Comparison of ENCODE assay signal across 22 cellular contexts in genomic region chr10:6536102-6536501, GRCh38. TPM values are rescaled to one million over a fixed set of nuclear protein-coding genes. Genes with fewer than 3 reads are reported as not detected.
DNase-seq lines count a peak whose midpoint lies in the region; ATAC-seq and TF ChIP-seq lines count a peak whose summit lies in the region.
"Had no signal": no experiment of that assay in that cellular context is flagged by ENCODE, and none has a peak within 500 bp of the region (broad histone marks: within the 10 kb centered on the region; RNA-seq: fewer than 3 reads in every experiment).

No MANE protein-coding gene starts in this region.

- H3K36me3 ChIP-seq in upper lobe of left lung = no peaks in the 10 kb centered on the region
- H3K36me3 ChIP-seq: left lung, SJCRH30, tibial nerve had no signal

- no peaks in the 10 kb centered on the region for H3K9me3 ChIP-seq in upper lobe of left lung
- H3K9me3 ChIP-seq: body of pancreas, left lung, SJCRH30, tibial nerve had no signal

- no peak for TF ChIP-seq CTCF in upper lobe of left lung (IDR thresholded peaks at IDR 0.05)

- DNase-seq in stimulated activated naive CD8-positive, alpha-beta T cell treated with anti-CD3 and anti-CD28 coated beads, Interleukin-15, amount 100 ng/mL, for 72 hours = no peak
- DNase-seq in immature natural killer cell (no peak), occipital lobe (lab: John Stamatoyannopoulos, UW) (no peak), upper lobe of left lung (no peak), left lobe of liver (ENCODE audit: low spot score) (no peak)
- DNase-seq: activated CD4-positive, CD25-positive, alpha-beta regulatory T cell treated with anti-CD3 and anti-CD28 coated beads, Interleukin-2, amount 50 U/mL, for 72 hours; body of pancreas; Calu3; DMS79 treated with DMSO at 0.1 percent for 48 hours; hypothalamus; KG1; left lung; mesendoderm; MM.1S; NCI-H1417; NCI-H2107; NCI-H446; NCI-H82; SJCRH30 had no signal

- 76 to 98% methylated on average over 3 of the region's 3 CpGs for WGBS in upper lobe of left lung, 2 donors

- H3K27ac Mint-ChIP-seq in stimulated activated naive CD8-positive, alpha-beta T cell treated with anti-CD3 and anti-CD28 coated beads, Interleukin-15, Interleukin-2, amounts not matched to agents 100 ng/mL and 50 ng/mL, for 24 hours = peak overlapping the region; percentile 50
- no peak overlapping the region for H3K27ac Mint-ChIP-seq in stimulated activated naive CD8-positive, alpha-beta T cell treated with anti-CD3 and anti-CD28 coated beads, Interleukin-15, amount 100 ng/mL, for 72 hours
- H3K27ac Mint-ChIP-seq in activated T-helper 17 cell treated with anti-CD3 and anti-CD28 coated beads, Interleukin-2, amount 50 U/mL, for 72 hours = peak overlapping the region; percentile 42
- peak overlapping the region in 5 of 6 donors; percentile 30 to 74 (median 61) for H3K27ac Mint-ChIP-seq in immature natural killer cell

- no peaks in the 10 kb centered on the region for H3K4me1 ChIP-seq in upper lobe of left lung
- H3K4me1 ChIP-seq: body of pancreas, SJCRH30, tibial nerve had no signal

- no peak overlapping the region for H3K4me3 Mint-ChIP-seq in stimulated activated naive CD8-positive, alpha-beta T cell treated with anti-CD3 and anti-CD28 coated beads, Interleukin-15, Interleukin-2, amounts not matched to agents 100 ng/mL and 50 ng/mL, for 24 hours
- no peak overlapping the region for H3K4me3 Mint-ChIP-seq in stimulated activated naive CD8-positive, alpha-beta T cell treated with anti-CD3 and anti-CD28 coated beads, Interleukin-15, amount 100 ng/mL, for 72 hours
- no peak overlapping the region for H3K4me3 Mint-ChIP-seq in activated T-helper 17 cell treated with anti-CD3 and anti-CD28 coated beads, Interleukin-2, amount 50 U/mL, for 72 hours
- no peak overlapping the region for H3K4me3 Mint-ChIP-seq in immature natural killer cell

- H3K9me3 Mint-ChIP-seq in stimulated activated naive CD8-positive, alpha-beta T cell treated with anti-CD3 and anti-CD28 coated beads, Interleukin-15, Interleukin-2, amounts not matched to agents 100 ng/mL and 50 ng/mL, for 24 hours = no peaks in the 10 kb centered on the region
- H3K9me3 Mint-ChIP-seq in stimulated activated naive CD8-positive, alpha-beta T cell treated with anti-CD3 and anti-CD28 coated beads, Interleukin-15, amount 100 ng/mL, for 72 hours = no peaks in the 10 kb centered on the region
- H3K9me3 Mint-ChIP-seq in activated T-helper 17 cell treated with anti-CD3 and anti-CD28 coated beads, Interleukin-2, amount 50 U/mL, for 72 hours = no peaks in the 10 kb centered on the region
- H3K9me3 Mint-ChIP-seq in immature natural killer cell = no peaks in the 10 kb centered on the region

- H3K27ac ChIP-seq in upper lobe of left lung = no peak overlapping the region
- H3K27ac ChIP-seq: body of pancreas, left lung, SJCRH30, tibial nerve had no signal

- H3K4me3 ChIP-seq in upper lobe of left lung = no peak overlapping the region
- H3K4me3 ChIP-seq: body of pancreas, left lung, SJCRH30, tibial nerve had no signal

- no peaks in the 10 kb centered on the region for H3K27me3 ChIP-seq in upper lobe of left lung
- H3K27me3 ChIP-seq: body of pancreas, left lung, tibial nerve had no signal

- TF ChIP-seq POLR2A in upper lobe of left lung (IDR thresholded peaks at IDR 0.05) = no peak

- peaks cover 33% of the 10 kb centered on the region for H3K36me3 Mint-ChIP-seq in stimulated activated naive CD8-positive, alpha-beta T cell treated with anti-CD3 and anti-CD28 coated beads, Interleukin-15, Interleukin-2, amounts not matched to agents 100 ng/mL and 50 ng/mL, for 24 hours (ENCODE audit: low read depth)
- peaks cover 20% of the 10 kb centered on the region for H3K36me3 Mint-ChIP-seq in activated T-helper 17 cell treated with anti-CD3 and anti-CD28 coated beads, Interleukin-2, amount 50 U/mL, for 72 hours (ENCODE audit: low read depth)
- H3K36me3 Mint-ChIP-seq in immature natural killer cell = no peaks in the 10 kb centered on the region

- H3K4me1 Mint-ChIP-seq in stimulated activated naive CD8-positive, alpha-beta T cell treated with anti-CD3 and anti-CD28 coated beads, Interleukin-15, Interleukin-2, amounts not matched to agents 100 ng/mL and 50 ng/mL, for 24 hours (ENCODE audit: low read depth) = peaks cover 67% of the 10 kb centered on the region
- H3K4me1 Mint-ChIP-seq in stimulated activated naive CD8-positive, alpha-beta T cell treated with anti-CD3 and anti-CD28 coated beads, Interleukin-15, amount 100 ng/mL, for 72 hours = peaks cover 78% of the 10 kb centered on the region
- H3K4me1 Mint-ChIP-seq in activated T-helper 17 cell treated with anti-CD3 and anti-CD28 coated beads, Interleukin-2, amount 50 U/mL, for 72 hours = peaks cover 50% of the 10 kb centered on the region
- peaks cover 79 to 87% of the 10 kb centered on the region in 2 donors for H3K4me1 Mint-ChIP-seq in immature natural killer cell

- TF ChIP-seq EP300 in upper lobe of left lung (IDR thresholded peaks at IDR 0.05) = no peak

- no peak for ATAC-seq in stimulated activated naive CD8-positive, alpha-beta T cell treated with anti-CD3 and anti-CD28 coated beads, Interleukin-15, amount 100 ng/mL, for 72 hours
- ATAC-seq in activated T-helper 17 cell treated with anti-CD3 and anti-CD28 coated beads, Interleukin-2, amount 50 U/mL, for 72 hours (replicated peaks) = no peak
- ATAC-seq in upper lobe of left lung (ENCODE audit: low FRiP score in 2 of 2) (no peak), left lobe of liver (no peak)
- ATAC-seq: body of pancreas, left lung had no signal

- H3K27me3 Mint-ChIP-seq in stimulated activated naive CD8-positive, alpha-beta T cell treated with anti-CD3 and anti-CD28 coated beads, Interleukin-15, Interleukin-2, amounts not matched to agents 100 ng/mL and 50 ng/mL, for 24 hours = no peaks in the 10 kb centered on the region
- no peaks in the 10 kb centered on the region for H3K27me3 Mint-ChIP-seq in stimulated activated naive CD8-positive, alpha-beta T cell treated with anti-CD3 and anti-CD28 coated beads, Interleukin-15, amount 100 ng/mL, for 72 hours
- H3K27me3 Mint-ChIP-seq in activated T-helper 17 cell treated with anti-CD3 and anti-CD28 coated beads, Interleukin-2, amount 50 U/mL, for 72 hours = no peaks in the 10 kb centered on the region
- peaks cover 0 to 2% (median 0%) of the 10 kb centered on the region in 3 donors for H3K27me3 Mint-ChIP-seq in immature natural killer cell (ENCODE audit: low read depth in 3 of 3)

RNA-seq across cellular contexts. Expression of gene PRKCQ, which starts 44.0 kb away (rescaled TPM):
- total RNA-seq in activated T-helper 17 cell treated with anti-CD3 and anti-CD28 coated beads, Interleukin-2, amount 50 U/mL, for 72 hours = 10 to 100 TPM; 35.3 to 37.8 TPM
- polyA plus RNA-seq in immature natural killer cell = 10 to 100 TPM; 20.2 to 46.5 (median 36.5) TPM
- total RNA-seq in occipital lobe (1.4 TPM), upper lobe of left lung (10 to 100 TPM in 3 of 6 donors, 1 to 10 TPM in 3; 6.5 to 16.8 (median 11.2) TPM), left lobe of liver (0.20 TPM)

Comparison
In these comparisons a context has a peak if more than half of its experiments do, and no peak if none do; other contexts are left out.
1. H3K27ac Mint-ChIP-seq: peak in stimulated activated naive CD8-positive, alpha-beta T cell treated with anti-CD3 and anti-CD28 coated beads, Interleukin-15, Interleukin-2, amounts not matched to agents 100 ng/mL and 50 ng/mL, for 24 hours (single experiment), activated T-helper 17 cell treated with anti-CD3 and anti-CD28 coated beads, Interleukin-2, amount 50 U/mL, for 72 hours (single experiment) and immature natural killer cell (5 of 6); none in stimulated activated naive CD8-positive, alpha-beta T cell treated with anti-CD3 and anti-CD28 coated beads, Interleukin-15, amount 100 ng/mL, for 72 hours (0 of 2).